1 cellular context compared by ENCODE assay signal in the genomic region with DNA sequence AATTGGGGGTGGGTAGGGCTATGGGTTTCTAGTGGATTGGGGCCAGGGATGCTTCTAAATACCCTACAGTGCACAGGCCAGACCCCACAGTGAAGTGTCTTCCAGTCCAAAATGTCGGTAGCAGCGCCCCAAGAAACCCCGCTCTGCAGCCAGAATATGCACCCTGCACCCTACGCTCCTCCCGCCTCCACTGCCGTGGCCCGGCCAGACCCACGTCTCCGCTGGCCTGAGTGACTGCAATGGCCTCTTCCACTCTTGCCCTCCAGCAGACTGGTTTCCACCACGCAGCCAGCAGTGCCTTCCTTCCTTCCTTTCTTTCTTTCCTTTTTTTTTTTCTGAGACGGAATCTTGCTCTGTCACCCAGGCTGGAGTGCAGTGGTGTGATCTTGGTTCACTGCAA.
TF ChIP-seq lines count a peak whose summit lies in the region.

No MANE protein-coding gene starts in this region.

TF ChIP-seq in HCT116, 20 proteins besides CTCF, POLR2A, EP300 and RAD21 (continued from another document):
- TF ChIP-seq, protein P1, sequence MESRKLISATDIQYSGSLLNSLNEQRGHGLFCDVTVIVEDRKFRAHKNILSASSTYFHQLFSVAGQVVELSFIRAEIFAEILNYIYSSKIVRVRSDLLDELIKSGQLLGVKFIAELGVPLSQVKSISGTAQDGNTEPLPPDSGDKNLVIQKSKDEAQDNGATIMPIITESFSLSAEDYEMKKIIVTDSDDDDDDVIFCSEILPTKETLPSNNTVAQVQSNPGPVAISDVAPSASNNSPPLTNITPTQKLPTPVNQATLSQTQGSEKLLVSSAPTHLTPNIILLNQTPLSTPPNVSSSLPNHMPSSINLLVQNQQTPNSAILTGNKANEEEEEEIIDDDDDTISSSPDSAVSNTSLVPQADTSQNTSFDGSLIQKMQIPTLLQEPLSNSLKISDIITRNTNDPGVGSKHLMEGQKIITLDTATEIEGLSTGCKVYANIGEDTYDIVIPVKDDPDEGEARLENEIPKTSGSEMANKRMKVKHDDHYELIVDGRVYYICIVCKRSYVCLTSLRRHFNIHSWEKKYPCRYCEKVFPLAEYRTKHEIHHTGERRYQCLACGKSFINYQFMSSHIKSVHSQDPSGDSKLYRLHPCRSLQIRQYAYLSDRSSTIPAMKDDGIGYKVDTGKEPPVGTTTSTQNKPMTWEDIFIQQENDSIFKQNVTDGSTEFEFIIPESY (IDR thresholded peaks at IDR 0.05; ENCODE audit: extremely low read depth, insufficient replicate concordance, low read length): no peak
- TF ChIP-seq FOSL1 (IDR thresholded peaks at IDR 0.05; ENCODE audit: low read depth) (no peak), JUND (IDR thresholded peaks at IDR 0.05) (no peak), EGR1 (IDR thresholded peaks at IDR 0.05; ENCODE audit: low read depth) (no peak)
- TF ChIP-seq, protein P2, sequence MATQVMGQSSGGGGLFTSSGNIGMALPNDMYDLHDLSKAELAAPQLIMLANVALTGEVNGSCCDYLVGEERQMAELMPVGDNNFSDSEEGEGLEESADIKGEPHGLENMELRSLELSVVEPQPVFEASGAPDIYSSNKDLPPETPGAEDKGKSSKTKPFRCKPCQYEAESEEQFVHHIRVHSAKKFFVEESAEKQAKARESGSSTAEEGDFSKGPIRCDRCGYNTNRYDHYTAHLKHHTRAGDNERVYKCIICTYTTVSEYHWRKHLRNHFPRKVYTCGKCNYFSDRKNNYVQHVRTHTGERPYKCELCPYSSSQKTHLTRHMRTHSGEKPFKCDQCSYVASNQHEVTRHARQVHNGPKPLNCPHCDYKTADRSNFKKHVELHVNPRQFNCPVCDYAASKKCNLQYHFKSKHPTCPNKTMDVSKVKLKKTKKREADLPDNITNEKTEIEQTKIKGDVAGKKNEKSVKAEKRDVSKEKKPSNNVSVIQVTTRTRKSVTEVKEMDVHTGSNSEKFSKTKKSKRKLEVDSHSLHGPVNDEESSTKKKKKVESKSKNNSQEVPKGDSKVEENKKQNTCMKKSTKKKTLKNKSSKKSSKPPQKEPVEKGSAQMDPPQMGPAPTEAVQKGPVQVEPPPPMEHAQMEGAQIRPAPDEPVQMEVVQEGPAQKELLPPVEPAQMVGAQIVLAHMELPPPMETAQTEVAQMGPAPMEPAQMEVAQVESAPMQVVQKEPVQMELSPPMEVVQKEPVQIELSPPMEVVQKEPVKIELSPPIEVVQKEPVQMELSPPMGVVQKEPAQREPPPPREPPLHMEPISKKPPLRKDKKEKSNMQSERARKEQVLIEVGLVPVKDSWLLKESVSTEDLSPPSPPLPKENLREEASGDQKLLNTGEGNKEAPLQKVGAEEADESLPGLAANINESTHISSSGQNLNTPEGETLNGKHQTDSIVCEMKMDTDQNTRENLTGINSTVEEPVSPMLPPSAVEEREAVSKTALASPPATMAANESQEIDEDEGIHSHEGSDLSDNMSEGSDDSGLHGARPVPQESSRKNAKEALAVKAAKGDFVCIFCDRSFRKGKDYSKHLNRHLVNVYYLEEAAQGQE (IDR thresholded peaks at IDR 0.05; ENCODE audit: low read depth): no peak
TF ChIP-seq in HCT116: peak in this region for 0.
